Comparison of ENCODE assay signal across 8 cellular contexts in the genomic region with DNA sequence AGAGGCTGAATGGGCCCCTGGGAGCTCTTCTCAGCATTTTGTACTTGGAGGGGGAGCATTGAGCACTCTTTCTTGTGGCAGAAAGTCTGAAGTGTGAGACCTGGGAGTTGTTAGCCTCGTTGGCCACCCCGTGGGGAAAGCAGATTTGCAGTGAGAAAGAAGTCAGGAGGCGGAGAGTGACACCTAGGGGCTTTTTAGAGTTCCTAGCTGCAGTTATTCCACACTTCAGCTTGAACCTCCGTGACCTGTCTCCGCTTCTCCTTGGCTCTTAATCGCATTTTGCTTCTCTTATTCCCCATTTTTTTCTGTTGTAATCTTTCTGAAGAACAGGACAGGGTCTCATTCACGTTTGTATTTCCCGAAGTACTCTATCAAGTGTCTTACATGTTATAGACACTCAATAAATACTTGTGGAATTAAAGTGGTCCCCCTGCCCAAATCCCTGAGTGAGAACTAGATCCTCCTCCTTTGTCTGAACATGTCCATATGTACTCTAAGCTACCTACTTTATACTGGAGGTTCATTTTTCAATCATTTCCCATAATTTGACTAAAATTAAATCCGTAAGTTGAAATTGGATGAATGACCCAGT. TPM values are rescaled to one million over a fixed set of nuclear protein-coding genes. Genes with fewer than 3 reads are reported as not detected.
DNase-seq lines count a peak whose midpoint lies in the region; ATAC-seq, FAIRE-seq and TF ChIP-seq lines count a peak whose summit lies in the region.

No MANE protein-coding gene starts in this region.

- H3K36me3 Mint-ChIP-seq in activated naive CD4-positive, alpha-beta T cell treated with anti-CD3 and anti-CD28 coated beads for 36 hours (ENCODE audit: low read depth), result peaks cover 2% of the 10 kb centered on the region

- TF ChIP-seq CTCF in GM12865 (IDR thresholded peaks at IDR 0.05; ENCODE audit: insufficient read depth, low read depth, low read length, missing control alignments) (peak; percentile 70), LNCAP (IDR thresholded peaks at IDR 0.05) (peak; percentile 81), pancreas (IDR thresholded peaks at IDR 0.05) (peak; percentile 33 to 85 (median 69))

- H3K9me3 ChIP-seq in HAP-1, result no peaks in the 10 kb centered on the region
- no peaks in the 10 kb centered on the region for H3K9me3 ChIP-seq in pancreas

- ATAC-seq in pancreas, result peak; percentile 98 to 100 (median 100)

- H3K27ac ChIP-seq in pancreas, result no peak overlapping the region

- H3K4me3 ChIP-seq in GM12865 (ENCODE audit: low read depth, low read length), result no peak overlapping the region
- H3K4me3 ChIP-seq in HAP-1, result no peak overlapping the region
- H3K4me3 ChIP-seq in pancreas, result no peak overlapping the region

- CTCF ChIA-PET in activated naive CD4-positive, alpha-beta T cell treated with anti-CD3 and anti-CD28 coated beads for 36 hours (lab: Charles Lee), result interaction anchor here (0.5 to 7.6 kb wide), 61 partner anchors 8 to 400 kb away, joined by 3 to 147 read pairs (median 4); a partner anchor contains a TSS

- no peak overlapping the region for H3K4me3 Mint-ChIP-seq in activated naive CD4-positive, alpha-beta T cell treated with anti-CD3 and anti-CD28 coated beads for 36 hours

- H3K36me3 ChIP-seq in HAP-1 (replicated peaks) (no peaks in the 10 kb centered on the region), pancreas (no peaks in the 10 kb centered on the region)

- DNase-seq in GM12865 (ENCODE audit: low read depth) (peak; percentile 89), HAP-1 (ENCODE audit: low spot score in 2 of 2) (peak; percentile 57 to 71), SHP77 (lab: John Stamatoyannopoulos, UW) (peak; percentile 70 to 78), germinal center (ENCODE audit: low spot score) (peak; percentile 66), pancreas (peak in 5 of 6 donors; percentile 58 to 79 (median 65)), NCI-H1048 (lab: John Stamatoyannopoulos, UW) (no peak)
- DNase-seq in activated naive CD4-positive, alpha-beta T cell treated with anti-CD3 and anti-CD28 coated beads for 36 hours, result peak; percentile 85

- peaks cover 5% of the 10 kb centered on the region for H3K27me3 Mint-ChIP-seq in activated naive CD4-positive, alpha-beta T cell treated with anti-CD3 and anti-CD28 coated beads for 36 hours (ENCODE audit: low read depth)

- no peak for FAIRE-seq in pancreas (lab: Jason Lieb, UNC)

- in situ Hi-C loops in HAP-1 (cut with MboI; ENCODE audit: low sequenced_read_pairs), result loop anchor here (10.0 kb wide), 2 partner anchors 154 to 384 kb away; no protein-coding TSS in a partner anchor

- peaks cover 2% of the 10 kb centered on the region for H3K9me3 Mint-ChIP-seq in activated naive CD4-positive, alpha-beta T cell treated with anti-CD3 and anti-CD28 coated beads for 36 hours

- H3K27ac Mint-ChIP-seq in activated naive CD4-positive, alpha-beta T cell treated with anti-CD3 and anti-CD28 coated beads for 36 hours, result no peak overlapping the region

- WGBS in pancreas, 2 donors, result 11 to 14% methylated on average over 9 of the region's 9 CpGs

- peaks cover 42% of the 10 kb centered on the region for H3K4me1 Mint-ChIP-seq in activated naive CD4-positive, alpha-beta T cell treated with anti-CD3 and anti-CD28 coated beads for 36 hours (ENCODE audit: low read depth)

- intact Hi-C loops in activated naive CD4-positive, alpha-beta T cell treated with anti-CD3 and anti-CD28 coated beads for 36 hours (cut with micrococcal nuclease), result loop anchor here (1.0 to 2.0 kb wide), 6 partner anchors 62 to 384 kb away; a partner anchor contains a TSS
- intact Hi-C loops in pancreas (cut with DNase I), result loop anchor here in 2 of 3 donors (5.0 to 10.0 kb wide), 4 partner anchors 152 to 384 kb away; no protein-coding TSS in a partner anchor

- H3K27me3 ChIP-seq in HAP-1 (ENCODE audit: low read depth) (no peaks in the 10 kb centered on the region; the same call in 1 of the 2 replicates), pancreas (no peaks in the 10 kb centered on the region)

- H3K4me1 ChIP-seq in HAP-1, result no peaks in the 10 kb centered on the region
- peaks cover 0 to 6% (median 0%) of the 10 kb centered on the region in 3 donors for H3K4me1 ChIP-seq in pancreas

RNA-seq across cellular contexts. Expression of a gene that starts 14.5 kb away (rescaled TPM):
- under 1 TPM in 1 of 2 experiments, not detected in 1; 0.25 TPM for total RNA-seq in activated naive CD4-positive, alpha-beta T cell treated with anti-CD3 and anti-CD28 coated beads for 36 hours
- total RNA-seq in pancreas, result not detected
- polyA plus RNA-seq in pancreas, result under 1 TPM in 1 of 2 donors, not detected in 1; 0.14 TPM

RNA-seq across cellular contexts. Expression of a gene that starts 17.0 kb away (rescaled TPM):
- total RNA-seq in activated naive CD4-positive, alpha-beta T cell treated with anti-CD3 and anti-CD28 coated beads for 36 hours, result 10 to 100 TPM; 12.2 to 14.9 TPM
- total RNA-seq in pancreas, result under 1 TPM in 4 of 6 donors, not detected in 2; 0.09 to 0.22 (median 0.16) TPM
- under 1 TPM in 1 of 2 donors, not detected in 1; 0.05 TPM for polyA plus RNA-seq in pancreas

Comparison
In these comparisons a context has a peak if more than half of its experiments do, and no peak if none do; other contexts are left out.
1. RNA of a gene that starts 17.0 kb away (total RNA-seq): 12.2 to 14.9 TPM in activated naive CD4-positive, alpha-beta T cell treated with anti-CD3 and anti-CD28 coated beads for 36 hours; 0.09 to 0.22 TPM in pancreas; every median in the first group is over 10 times any median in the second.
2. Peak in every context shown above with its lines, with median percentiles within 50 percentile points of each other: CTCF ChIP-seq.